ENCODE assay signal across 9 cellular contexts in the genomic region with DNA sequence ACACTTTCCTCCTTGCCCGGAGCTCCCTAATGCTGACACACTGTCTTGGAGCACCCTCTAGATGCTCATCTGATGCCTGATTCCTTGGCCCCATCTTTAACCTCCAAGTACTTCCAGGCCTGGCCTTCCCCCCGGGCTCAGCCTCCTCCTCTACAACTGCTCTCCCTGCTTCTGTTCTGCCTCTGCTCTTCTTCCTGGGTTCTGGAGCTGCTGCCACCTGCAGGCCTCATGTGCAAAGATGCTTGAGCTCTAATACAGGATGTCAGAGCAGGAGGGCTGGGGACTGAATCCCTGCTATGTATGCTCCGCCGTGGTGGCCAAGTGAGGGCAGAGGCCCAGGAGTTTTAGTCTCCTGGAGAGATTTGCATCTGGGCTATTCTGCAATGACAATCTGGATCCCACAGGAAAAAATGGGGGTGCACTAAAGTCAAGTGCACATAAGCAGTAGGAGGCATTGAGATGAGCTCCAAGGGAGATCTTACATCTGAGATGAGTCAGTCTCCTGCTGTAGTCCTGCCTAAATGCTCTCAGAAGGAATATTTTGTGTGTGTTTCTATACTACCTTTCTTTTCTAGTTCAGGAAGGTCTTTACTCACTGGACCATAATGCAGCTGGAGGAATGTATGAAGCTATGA.
A peak's percentile ranks its signal among the peaks of the same experiment; 100 is the strongest.
DNase-seq lines count a peak whose midpoint lies in the region; ATAC-seq and TF ChIP-seq lines count a peak whose summit lies in the region.
"Had no signal": no experiment of that assay in that cellular context is flagged by ENCODE, and none has a peak within 500 bp of the region (broad histone marks: within the 10 kb centered on the region; RNA-seq: fewer than 3 reads in every experiment).

No MANE protein-coding gene starts in this region.

- DNase-seq in NCI-H2081 (lab: John Stamatoyannopoulos, UW) = peak; percentile 55 to 66
- DNase-seq in NCI-H2081 treated with DMSO at 0.1 percent for 48 hours (lab: John Stamatoyannopoulos, UW) = no peak
- DNase-seq in IMR-90 = peak; percentile 54
- peak; percentile 71 for DNase-seq in RPMI7951 (ENCODE audit: low read depth)
- DNase-seq in astrocyte of the hippocampus (ENCODE audit: low read depth, low spot score) = peak; percentile 80
- DNase-seq in iPS-NIHi11 (ENCODE audit: low spot score) = peak; percentile 74
- peak; percentile 81 for DNase-seq in spleen

- no peaks in the 10 kb centered on the region for H4K20me1 ChIP-seq in IMR-90 (ENCODE audit: insufficient read depth, low read length)

- no peak overlapping the region for H2AK9ac ChIP-seq in IMR-90 (replicated peaks; ENCODE audit: low read depth, low read length, poor library complexity)

- H3K9me3 ChIP-seq in IMR-90 (ENCODE audit: control insufficient read depth, insufficient read depth, low read length) = no peaks in the 10 kb centered on the region
- no peaks in the 10 kb centered on the region for H3K9me3 ChIP-seq in spleen
- H3K9me3 ChIP-seq: BLaER1 treated with 17β-estradiol and CSF1 and Interleukin-3, amounts not matched to agents 10 nM and 100 nM had no signal

- peak; percentile 66 for TF ChIP-seq RAD21 in IMR-90 (IDR thresholded peaks at IDR 0.05; ENCODE audit: low read length)

- H3K4me1 ChIP-seq in IMR-90 (ENCODE audit: control insufficient read depth, insufficient read depth, low read length) = peaks cover 2% of the 10 kb centered on the region
- H3K4me1 ChIP-seq in spleen = peaks cover 0 to 20% (median 6%) of the 10 kb centered on the region in 6 donors

- H3K23ac ChIP-seq in IMR-90 (ENCODE audit: low read depth, low read length) = no peak overlapping the region

- intact Hi-C loops in IMR-90 (cut with micrococcal nuclease) (loop anchor here (5.0 to 10.0 kb wide), 4 partner anchors 192 to 990 kb away; no protein-coding TSS in a partner anchor), spleen (cut with DNase I; ENCODE audit: low total_unique reads) (loop anchor here (10.0 kb wide), 1 partner anchor 732 kb away; no protein-coding TSS in a partner anchor)

- POLR2A ChIA-PET in IMR-90 (lab: Charles Lee; ENCODE audit: unreplicated experiment) = no interaction called here

- H3K56ac ChIP-seq in IMR-90 (ENCODE audit: extremely low read depth, insufficient read depth, low read length) = no peak overlapping the region

- H2BK120ac ChIP-seq in IMR-90 (ENCODE audit: low read depth, low read length) = no peak overlapping the region

- peak overlapping the region; percentile 38 for H2AFZ ChIP-seq in IMR-90 (replicated peaks; ENCODE audit: low read length, poor library complexity)

- no TSS peak for BruUV-seq in IMR-90 (replicated peaks; lab: Mats Ljungman, UMichigan)

- H3K27me3 ChIP-seq in IMR-90 (ENCODE audit: control insufficient read depth, insufficient read depth, low read length) (peaks cover 62% of the 10 kb centered on the region), spleen (replicated peaks in 1 of 7) (peaks cover 0 to 28% (median 0%) of the 10 kb centered on the region in 7 donors)

- no peak overlapping the region for H3K14ac ChIP-seq in IMR-90 (replicated peaks; ENCODE audit: low read depth, low read length)

- no peak overlapping the region for H4K8ac ChIP-seq in IMR-90 (ENCODE audit: low read depth in 2 of 2, low read length in 2 of 2)

- TF ChIP-seq POLR2A in IMR-90 (IDR thresholded peaks at IDR 0.05; ENCODE audit: low read depth, low read length) = no peak
- no peak for TF ChIP-seq POLR2A in spleen (IDR thresholded peaks at IDR 0.05)

- no peak overlapping the region for H2BK5ac ChIP-seq in IMR-90 (ENCODE audit: low read depth, low read length, poor library complexity, severe bottlenecking)

- dilution Hi-C loops in IMR-90 (cut with HindIII; ENCODE audit: low sequenced_read_pairs, unreplicated experiment) = no loop called here

- no peaks in the 10 kb centered on the region for H3K9me1 ChIP-seq in IMR-90 (ENCODE audit: insufficient read depth, low read length)

- ATAC-seq in IMR-90 (ENCODE audit: low read depth) (peak; percentile 93), HG02970 (IDR thresholded peaks at IDR 0.05; ENCODE audit: low FRiP score, unreplicated experiment) (no peak)

- H2BK15ac ChIP-seq in IMR-90 (ENCODE audit: low read depth, low read length) = no peak overlapping the region; the same call in 2 of the 3 replicates

- no peak overlapping the region for H4K5ac ChIP-seq in IMR-90 (ENCODE audit: low read depth, low read length)

- in situ Hi-C loops in IMR-90 (cut with MboI; ENCODE audit: low sequenced_read_pairs) = no loop called here

- H2AK5ac ChIP-seq in IMR-90 (ENCODE audit: low read depth, low read length) = no peak overlapping the region

- H3K4me2 ChIP-seq in IMR-90 (ENCODE audit: low read depth, low read length) = no peak overlapping the region

- no peak overlapping the region for H3K9ac ChIP-seq in IMR-90 (ENCODE audit: low read depth, low read length)
- H3K9ac ChIP-seq: BLaER1 treated with 17β-estradiol and CSF1 and Interleukin-3, amounts not matched to agents 10 nM and 100 nM had no signal

- H3K18ac ChIP-seq in IMR-90 (ENCODE audit: low read depth, low read length) = no peak overlapping the region

- no peak overlapping the region for H2BK20ac ChIP-seq in IMR-90 (ENCODE audit: low read depth, low read length)

- H3K4me3 ChIP-seq in IMR-90 (ENCODE audit: insufficient read depth, low read depth, low read length) (no peak overlapping the region), spleen (no peak overlapping the region)
- H3K4me3 ChIP-seq: BLaER1 treated with 17β-estradiol and CSF1 and Interleukin-3, amounts not matched to agents 10 nM and 100 nM had no signal

- H3K36me3 ChIP-seq in IMR-90 (ENCODE audit: control insufficient read depth, insufficient read depth, low read length) (no peaks in the 10 kb centered on the region), spleen (no peaks in the 10 kb centered on the region)
- H3K36me3 ChIP-seq: BLaER1 treated with 17β-estradiol and CSF1 and Interleukin-3, amounts not matched to agents 10 nM and 100 nM had no signal

- H3K27ac ChIP-seq in IMR-90 (ENCODE audit: insufficient read depth, low read length) (no peak overlapping the region), spleen (no peak overlapping the region)
- H3K27ac ChIP-seq: BLaER1 treated with 17β-estradiol and CSF1 and Interleukin-3, amounts not matched to agents 10 nM and 100 nM had no signal

- TF ChIP-seq CTCF in IMR-90 (conservative IDR thresholded peaks at IDR 0.05; ENCODE audit: low read depth, low read length) (peak; percentile 61), spleen (IDR thresholded peaks at IDR 0.05 in 8 of 11, conservative IDR thresholded peaks at IDR 0.05 in 3 of 11) (peak; percentile 41 to 73 (median 51))

- CTCF ChIA-PET in IMR-90 (lab: Yijun Ruan, JAX) = interaction anchor here (0.6 to 1.6 kb wide), 11 partner anchors 9 to 991 kb away, joined by 3 to 12 read pairs (median 3); no protein-coding TSS in a partner anchor

- 100% methylated on average over 1 of the region's 4 CpGs; no CpG with 5 or more reads in 1 of the 2 experiments for WGBS in IMR-90 (ENCODE audit: extremely low coverage in 2 of 2, insufficient read length in 1 of 2), 2 experiments
- WGBS in spleen, 5 donors = 29 to 43% (median 37%) methylated on average over 4 of the region's 4 CpGs

- H4K91ac ChIP-seq in IMR-90 (ENCODE audit: insufficient read depth, low read depth, low read length) = no peak overlapping the region

- H3K4ac ChIP-seq in IMR-90 (ENCODE audit: low read depth, low read length) = no peak overlapping the region

- no peaks in the 10 kb centered on the region for H3K79me1 ChIP-seq in IMR-90 (ENCODE audit: low read depth in 1 of 2, low read length in 2 of 2)

TF ChIP-seq in IMR-90, 13 proteins besides CTCF, POLR2A, EP300 and RAD21:
- no peak for TF ChIP-seq MAFK (IDR thresholded peaks at IDR 0.05; ENCODE audit: low read depth, low read length)
- TF ChIP-seq MAZ (IDR thresholded peaks at IDR 0.05; ENCODE audit: borderline replicate concordance, low read depth, low read length) = peak; percentile 22; the same call in 1 of the 2 replicates
- TF ChIP-seq BHLHE40 (IDR thresholded peaks at IDR 0.05; ENCODE audit: low read depth, low read length) = no peak
- TF ChIP-seq SMC3 (IDR thresholded peaks at IDR 0.05; ENCODE audit: low read depth, low read length) = peak; percentile 62
